In genomic region chr7:102008535-102009262, GRCh38 we compare ENCODE assay signal across 10 cellular contexts.
DNase-seq lines count a peak whose midpoint lies in the region; ATAC-seq and TF ChIP-seq lines count a peak whose summit lies in the region.
"Had no signal": no experiment of that assay in that cellular context is flagged by ENCODE, and none has a peak within 500 bp of the region (broad histone marks: within the 10 kb centered on the region; RNA-seq: fewer than 3 reads in every experiment).

No MANE protein-coding gene starts in this region.

- WGBS in GM23248 (ENCODE audit: low coverage in 1 of 2, low lambda C conversion rate in 2 of 2, missing lambda C conversion rate in 2 of 2), 2 experiments, result 96% methylated on average over 12 of the region's 12 CpGs

- no peaks in the 10 kb centered on the region for H4K20me1 ChIP-seq in GM23248 (ENCODE audit: insufficient read depth)

- TF ChIP-seq POLR2A in Peyer's patch (IDR thresholded peaks at IDR 0.05), result no peak

- no peak overlapping the region for H2AFZ ChIP-seq in GM23248

- intact Hi-C loops in Right ventricle myocardium superior (cut with DNase I), result no loop called here

- peak overlapping the region in 1 of 2 donors; percentile 5 for H3K27ac ChIP-seq in right atrium auricular region
- peak overlapping the region in 1 of 4 donors; percentile 18 for H3K27ac ChIP-seq in Peyer's patch
- no peak overlapping the region for H3K27ac ChIP-seq in GM23248
- H3K27ac ChIP-seq: SJSA1 had no signal

- no peak overlapping the region for H3K9ac ChIP-seq in GM23248

- TF ChIP-seq CTCF in right atrium auricular region (IDR thresholded peaks at IDR 0.05) (no peak), Peyer's patch (IDR thresholded peaks at IDR 0.05) (no peak)

- ATAC-seq in Right ventricle myocardium superior (ENCODE audit: poor library complexity), result peak; percentile 50
- peak; percentile 25 for ATAC-seq in left lobe of liver
- ATAC-seq in HG02759 (IDR thresholded peaks at IDR 0.05; ENCODE audit: unreplicated experiment), result no peak
- ATAC-seq in HG02852 (IDR thresholded peaks at IDR 0.05; ENCODE audit: unreplicated experiment), result no peak

- H3K4me3 ChIP-seq in right atrium auricular region (no peak overlapping the region), Peyer's patch (no peak overlapping the region), GM23248 (no peak overlapping the region)
- H3K4me3 ChIP-seq: ascending aorta, SJSA1 had no signal

- H3F3A ChIP-seq in GM23248 (ENCODE audit: insufficient read depth), result no peaks in the 10 kb centered on the region

- H3K36me3 ChIP-seq in right atrium auricular region (no peaks in the 10 kb centered on the region), Peyer's patch (no peaks in the 10 kb centered on the region), GM23248 (ENCODE audit: low read depth) (no peaks in the 10 kb centered on the region)
- H3K36me3 ChIP-seq: ascending aorta, SJSA1 had no signal

- H3K9me3 ChIP-seq in right atrium auricular region (no peaks in the 10 kb centered on the region), Peyer's patch (no peaks in the 10 kb centered on the region), GM23248 (ENCODE audit: low read depth) (no peaks in the 10 kb centered on the region)
- H3K9me3 ChIP-seq: ascending aorta, SJSA1 had no signal

- H3K4me1 ChIP-seq in right atrium auricular region, result no peaks in the 10 kb centered on the region
- H3K4me1 ChIP-seq in Peyer's patch, result peaks cover 0 to 9% (median 0%) of the 10 kb centered on the region in 4 donors
- no peaks in the 10 kb centered on the region for H3K4me1 ChIP-seq in GM23248 (ENCODE audit: insufficient read depth)

- H3K27me3 ChIP-seq in right atrium auricular region (no peaks in the 10 kb centered on the region), Peyer's patch (no peaks in the 10 kb centered on the region), GM23248 (replicated peaks; ENCODE audit: insufficient read depth) (no peaks in the 10 kb centered on the region)
- H3K27me3 ChIP-seq: ascending aorta, SJSA1 had no signal

- no peaks in the 10 kb centered on the region for H3K9me2 ChIP-seq in GM23248 (ENCODE audit: insufficient read depth)

- DNase-seq in Right ventricle myocardium superior (no peak), right atrium auricular region (ENCODE audit: low spot score) (no peak), Peyer's patch (peak in 2 of 3 donors; percentile 74 to 75), left lobe of liver (ENCODE audit: low spot score) (no peak), GM23248 (no peak), glomerular visceral epithelial cell (ENCODE audit: extremely low spot score) (no peak)

- no peaks in the 10 kb centered on the region for H3K79me2 ChIP-seq in GM23248 (ENCODE audit: insufficient read depth)

- in situ Hi-C loops in GM23248 (cut with MboI), result no loop called here

- no peak overlapping the region for H3K4me2 ChIP-seq in GM23248 (ENCODE audit: unreplicated experiment)

Comparison
In these comparisons a context has a peak if more than half of its experiments do, and no peak if none do; other contexts are left out.
1. ATAC-seq: peak in Right ventricle myocardium superior (single experiment) and left lobe of liver (single experiment); none in HG02759 (single experiment) and HG02852 (single experiment).
2. DNase-seq: peak in Peyer's patch (2 of 3); none in Right ventricle myocardium superior (single experiment), right atrium auricular region (single experiment), left lobe of liver (single experiment), GM23248 (single experiment) and glomerular visceral epithelial cell (single experiment).